Comparison of ENCODE assay signal across 8 cellular contexts in the genomic region with DNA sequence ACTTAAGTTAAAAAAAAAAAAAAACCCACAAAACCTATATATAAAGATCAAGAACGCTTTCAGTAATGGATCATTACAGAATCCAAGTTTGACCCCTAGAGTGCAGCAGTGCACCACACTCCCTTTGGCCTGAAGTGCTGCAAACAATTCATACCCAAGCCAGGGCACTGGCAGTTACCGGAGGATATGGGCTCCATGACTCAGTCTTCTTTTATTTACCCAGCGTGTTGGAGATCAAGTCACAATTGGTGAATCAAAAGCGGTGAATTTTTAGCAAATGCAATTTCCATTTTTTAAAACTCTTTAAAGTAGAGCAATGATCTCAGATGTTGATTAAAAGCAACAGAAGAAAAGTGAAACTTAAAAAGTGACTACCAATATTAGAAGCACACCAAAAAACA. TPM values are rescaled to one million over a fixed set of nuclear protein-coding genes. Genes with fewer than 3 reads are reported as not detected.
A peak's percentile ranks its signal among the peaks of the same experiment; 100 is the strongest.
DNase-seq lines count a peak whose midpoint lies in the region; ATAC-seq and TF ChIP-seq lines count a peak whose summit lies in the region.

No MANE protein-coding gene starts in this region.

- no peaks in the 10 kb centered on the region for H3K79me2 ChIP-seq in OCI-LY1 (ENCODE audit: insufficient read depth, low read length)

- peak overlapping the region; percentile 56 for H3K4me2 ChIP-seq in OCI-LY1 (ENCODE audit: low read length)

- H3K9ac ChIP-seq in OCI-LY1 (ENCODE audit: low read length) = peak overlapping the region; percentile 7; the same call in 1 of the 2 replicates

- H3K9me2 ChIP-seq in OCI-LY1 (ENCODE audit: low read depth, low read length) = no peaks in the 10 kb centered on the region

- no peak overlapping the region for H2AFZ ChIP-seq in OCI-LY1 (ENCODE audit: low read length)

- H3K27ac ChIP-seq in OCI-LY1 (ENCODE audit: low read depth, low read length, poor library complexity, severe bottlenecking) = peak overlapping the region; percentile 66

- H3K27me3 ChIP-seq in OCI-LY1 (ENCODE audit: insufficient read depth, low read length) = no peaks in the 10 kb centered on the region

- H4K20me1 ChIP-seq in OCI-LY1 (ENCODE audit: insufficient read depth, low read length) = no peaks in the 10 kb centered on the region

- POLR2A ChIA-PET in GM10248 (lab: Yijun Ruan, JAX) = no interaction called here

- peaks cover 17% of the 10 kb centered on the region; the same call in 1 of the 2 replicates for H3K36me3 ChIP-seq in OCI-LY1 (ENCODE audit: insufficient read depth, low read length)

- ATAC-seq in GM19351 (IDR thresholded peaks at IDR 0.05; ENCODE audit: unreplicated experiment) = no peak

- TF ChIP-seq CTCF in GM10248 (IDR thresholded peaks at IDR 0.05; ENCODE audit: control extremely low read depth, extremely low read depth, low read depth, missing control alignments) (peak; percentile 68), OCI-LY1 (IDR thresholded peaks at IDR 0.05; ENCODE audit: low read length) (peak; percentile 83)

- CTCF ChIA-PET in GM10248 (lab: Yijun Ruan, JAX) = interaction anchor here (1.0 to 5.5 kb wide), 24 partner anchors 8 to 241 kb away, joined by 3 to 71 read pairs (median 5); partner anchors contain the start of gene PHB1

- DNase-seq in GM10248 (ENCODE audit: extremely low spot score) (peak; percentile 78), HT-29 (ENCODE audit: low spot score) (peak; percentile 89), epidermal melanocyte (ENCODE audit: insufficient read length, low spot score) (peak; percentile 86), mucosa of gallbladder (ENCODE audit: low spot score) (peak; percentile 82)
- peak; percentile 79 for DNase-seq in activated CD8-positive, alpha-beta memory T cell treated with anti-CD3 and anti-CD28 coated beads, Interleukin-2, amount 50 U/mL, for 48 hours
- peak; percentile 50 to 66 for DNase-seq in stimulated activated CD8-positive, alpha-beta memory T cell treated with anti-CD3 and anti-CD28 coated beads, Interleukin-4, amount 100 ng/mL, for 4 hours (ENCODE audit: low read depth in 2 of 2, low spot score in 1 of 2)

- H3K4me3 ChIP-seq in OCI-LY1 (ENCODE audit: low read depth, low read length, poor library complexity, severe bottlenecking) = peak overlapping the region; percentile 25

- H3K4me1 ChIP-seq in OCI-LY1 (ENCODE audit: insufficient read depth, low read length, severe bottlenecking) = peaks cover 23% of the 10 kb centered on the region

- no peaks in the 10 kb centered on the region for H3F3A ChIP-seq in OCI-LY1 (ENCODE audit: insufficient read depth, low read length)

- H3K9me3 ChIP-seq in OCI-LY1 (ENCODE audit: low read length) = no peaks in the 10 kb centered on the region

RNA-seq across cellular contexts. Expression of gene ZNF652, which starts 46.5 kb away (rescaled TPM):
- 11.3 and 13.0 TPM in 2 replicates for total RNA-seq in HT-29 (2014; rRNA removed; shearing (Covaris generic))
- 67.4 TPM for total RNA-seq in mucosa of gallbladder
